In genomic region chr17:31581022-31581483, GRCh38 we compare ENCODE assay signal across 8 cellular contexts.
DNase-seq lines count a peak whose midpoint lies in the region; ATAC-seq and TF ChIP-seq lines count a peak whose summit lies in the region.

No MANE protein-coding gene starts in this region.

- H3K27ac ChIP-seq in GM23338 (ENCODE audit: low read depth) (no peak overlapping the region), adrenal gland (peak overlapping the region; percentile 47 to 93 (median 57)), heart left ventricle (peak overlapping the region; percentile 63 to 96 (median 86))

- H3K4me1 Mint-ChIP-seq in GM23338: no peaks in the 10 kb centered on the region
- peaks cover 18% of the 10 kb centered on the region for H3K4me1 Mint-ChIP-seq in activated naive CD8-positive, alpha-beta T cell treated with anti-CD3 and anti-CD28 coated beads, Interleukin-2, amount 50 U/mL, for 24 hours

- no peak for TF ChIP-seq CTCF in GM23338 (conservative IDR thresholded peaks at IDR 0.05; ENCODE audit: low read depth in 2 of 2)
- TF ChIP-seq CTCF in adrenal gland (IDR thresholded peaks at IDR 0.05): no peak
- no peak for TF ChIP-seq CTCF in heart left ventricle (IDR thresholded peaks at IDR 0.05)

- H3K79me2 ChIP-seq in GM23338 (replicated peaks; ENCODE audit: insufficient read depth): no peaks in the 10 kb centered on the region

- ATAC-seq in GM23338 (no peak), heart left ventricle (peak; percentile 84 to 93 (median 89)), HG03460 (IDR thresholded peaks at IDR 0.05; ENCODE audit: unreplicated experiment) (no peak), HG02678 (IDR thresholded peaks at IDR 0.05; ENCODE audit: unreplicated experiment) (no peak), GM21528 (IDR thresholded peaks at IDR 0.05; ENCODE audit: low FRiP score, unreplicated experiment) (no peak)
- ATAC-seq in activated naive CD8-positive, alpha-beta T cell treated with anti-CD3 and anti-CD28 coated beads, Interleukin-2, amount 50 U/mL, for 24 hours: no peak

- peak overlapping the region; percentile 72; the same call in 1 of the 2 replicates for H3K27ac Mint-ChIP-seq in GM23338
- H3K27ac Mint-ChIP-seq in activated naive CD8-positive, alpha-beta T cell treated with anti-CD3 and anti-CD28 coated beads, Interleukin-2, amount 50 U/mL, for 24 hours: no peak overlapping the region

- H3F3A ChIP-seq in GM23338 (replicated peaks; ENCODE audit: low read depth): no peaks in the 10 kb centered on the region

- no peak overlapping the region for H3K4me3 Mint-ChIP-seq in GM23338
- no peak overlapping the region for H3K4me3 Mint-ChIP-seq in activated naive CD8-positive, alpha-beta T cell treated with anti-CD3 and anti-CD28 coated beads, Interleukin-2, amount 50 U/mL, for 24 hours

- peaks cover 3% of the 10 kb centered on the region for H3K27me3 Mint-ChIP-seq in GM23338 (ENCODE audit: insufficient read depth, low read depth, poor library complexity)
- H3K27me3 Mint-ChIP-seq in activated naive CD8-positive, alpha-beta T cell treated with anti-CD3 and anti-CD28 coated beads, Interleukin-2, amount 50 U/mL, for 24 hours: no peaks in the 10 kb centered on the region

- no peak for DNase-seq in GM23338 (ENCODE audit: low spot score)
- peak; percentile 40 to 86 (median 61) for DNase-seq in adrenal gland
- DNase-seq in heart left ventricle: peak; percentile 81 to 89 (median 87)
- no peak for DNase-seq in activated naive CD8-positive, alpha-beta T cell treated with anti-CD3 and anti-CD28 coated beads, Interleukin-2, amount 50 U/mL, for 24 hours

- H3K9me3 Mint-ChIP-seq in GM23338: no peaks in the 10 kb centered on the region
- no peaks in the 10 kb centered on the region for H3K9me3 Mint-ChIP-seq in activated naive CD8-positive, alpha-beta T cell treated with anti-CD3 and anti-CD28 coated beads, Interleukin-2, amount 50 U/mL, for 24 hours

- no peak overlapping the region for H2AFZ ChIP-seq in GM23338

- H3K4me3 ChIP-seq in GM23338 (no peak overlapping the region), adrenal gland (no peak overlapping the region), heart left ventricle (peak overlapping the region in 10 of 12 donors; percentile 5 to 31 (median 22)), skeletal muscle satellite cell (ENCODE audit: low read length) (peak overlapping the region; percentile 33)

- H3K36me3 ChIP-seq in GM23338 (ENCODE audit: insufficient read depth): no peaks in the 10 kb centered on the region
- H3K36me3 ChIP-seq in adrenal gland (replicated peaks in 1 of 2): no peaks in the 10 kb centered on the region
- peaks cover 0 to 6% (median 0%) of the 10 kb centered on the region in 9 donors for H3K36me3 ChIP-seq in heart left ventricle
- H3K36me3 ChIP-seq in skeletal muscle satellite cell (ENCODE audit: insufficient read depth, low read length): peaks cover 15% of the 10 kb centered on the region

- no peaks in the 10 kb centered on the region for H3K27me3 ChIP-seq in GM23338 (ENCODE audit: insufficient read depth)
- H3K27me3 ChIP-seq in adrenal gland: no peaks in the 10 kb centered on the region
- no peaks in the 10 kb centered on the region for H3K27me3 ChIP-seq in heart left ventricle
- no peaks in the 10 kb centered on the region for H3K27me3 ChIP-seq in skeletal muscle satellite cell (ENCODE audit: control insufficient read depth, insufficient read depth, low read length)

- intact Hi-C loops in adrenal gland (cut with DNase I): no loop called here
- intact Hi-C loops in heart left ventricle (cut with DNase I): loop anchor here in 2 of 10 donors (10.0 kb wide), 1 partner anchor 114 kb away; no protein-coding TSS in a partner anchor

- H3K4me2 ChIP-seq in GM23338 (no peak overlapping the region), skeletal muscle satellite cell (ENCODE audit: low read length) (peak overlapping the region; percentile 57)

- WGBS in adrenal gland, 4 donors: 46 to 52% (median 49%) methylated on average over 2 to 13 of the region's 13 CpGs
- WGBS in heart left ventricle, 4 donors: 0 to 11% (median 7%) methylated on average over 4 to 13 of the region's 13 CpGs

- H3K36me3 Mint-ChIP-seq in GM23338 (ENCODE audit: low read depth): no peaks in the 10 kb centered on the region
- H3K36me3 Mint-ChIP-seq in activated naive CD8-positive, alpha-beta T cell treated with anti-CD3 and anti-CD28 coated beads, Interleukin-2, amount 50 U/mL, for 24 hours (ENCODE audit: low read depth): no peaks in the 10 kb centered on the region

- TF ChIP-seq POLR2A in adrenal gland (IDR thresholded peaks at IDR 0.05): no peak
- TF ChIP-seq POLR2A in heart left ventricle (IDR thresholded peaks at IDR 0.05): no peak

- H3K9me3 ChIP-seq in adrenal gland (replicated peaks in 1 of 3): no peaks in the 10 kb centered on the region
- H3K9me3 ChIP-seq in heart left ventricle: no peaks in the 10 kb centered on the region
- no peaks in the 10 kb centered on the region for H3K9me3 ChIP-seq in skeletal muscle satellite cell (replicated peaks; ENCODE audit: low read length)

- H3K9ac ChIP-seq in skeletal muscle satellite cell (ENCODE audit: low read depth, low read length): peak overlapping the region; percentile 75

- no peaks in the 10 kb centered on the region for H4K20me1 ChIP-seq in GM23338 (replicated peaks; ENCODE audit: insufficient read depth)

- H3K4me1 ChIP-seq in GM23338 (ENCODE audit: insufficient read depth): no peaks in the 10 kb centered on the region
- H3K4me1 ChIP-seq in adrenal gland (replicated peaks in 1 of 2): peaks cover 6 to 56% of the 10 kb centered on the region in 2 donors
- peaks cover 5 to 65% (median 27%) of the 10 kb centered on the region in 12 donors for H3K4me1 ChIP-seq in heart left ventricle
- peaks cover 53% of the 10 kb centered on the region for H3K4me1 ChIP-seq in skeletal muscle satellite cell (ENCODE audit: control insufficient read depth, insufficient read depth, low read length)

- H3K9me2 ChIP-seq in GM23338 (ENCODE audit: insufficient read depth): no peaks in the 10 kb centered on the region

TF ChIP-seq in GM23338, 12 proteins besides CTCF, POLR2A, EP300 and RAD21 (continues in another document):
- TF ChIP-seq POLR2AphosphoS5 (IDR thresholded peaks at IDR 0.05; ENCODE audit: low read depth) (no peak), STAT1 (IDR thresholded peaks at IDR 0.05; ENCODE audit: unreplicated experiment) (no peak), ETS1 (IDR thresholded peaks at IDR 0.05) (no peak), EZH2 (IDR thresholded peaks at IDR 0.05; ENCODE audit: low read depth, unreplicated experiment) (no peak), REST (IDR thresholded peaks at IDR 0.05; ENCODE audit: unreplicated experiment) (no peak), JUNB (IDR thresholded peaks at IDR 0.05; ENCODE audit: unreplicated experiment) (no peak)

Comparison
In these comparisons a context has a peak if more than half of its experiments do, and no peak if none do; other contexts are left out.
1. ATAC-seq: peak in heart left ventricle (4 of 4); none in GM23338 (single experiment), HG03460 (single experiment), HG02678 (single experiment), GM21528 (single experiment) and activated naive CD8-positive, alpha-beta T cell treated with anti-CD3 and anti-CD28 coated beads, Interleukin-2, amount 50 U/mL, for 24 hours (single experiment).
2. DNase-seq: peak in adrenal gland (7 of 7) and heart left ventricle (5 of 5); none in GM23338 (single experiment) and activated naive CD8-positive, alpha-beta T cell treated with anti-CD3 and anti-CD28 coated beads, Interleukin-2, amount 50 U/mL, for 24 hours (single experiment).
3. H3K4me3 ChIP-seq: peak in heart left ventricle (10 of 12) and skeletal muscle satellite cell (single experiment); none in GM23338 (single experiment) and adrenal gland (0 of 4).